Comparison of ENCODE assay signal across 1 cellular context in the genomic region with DNA sequence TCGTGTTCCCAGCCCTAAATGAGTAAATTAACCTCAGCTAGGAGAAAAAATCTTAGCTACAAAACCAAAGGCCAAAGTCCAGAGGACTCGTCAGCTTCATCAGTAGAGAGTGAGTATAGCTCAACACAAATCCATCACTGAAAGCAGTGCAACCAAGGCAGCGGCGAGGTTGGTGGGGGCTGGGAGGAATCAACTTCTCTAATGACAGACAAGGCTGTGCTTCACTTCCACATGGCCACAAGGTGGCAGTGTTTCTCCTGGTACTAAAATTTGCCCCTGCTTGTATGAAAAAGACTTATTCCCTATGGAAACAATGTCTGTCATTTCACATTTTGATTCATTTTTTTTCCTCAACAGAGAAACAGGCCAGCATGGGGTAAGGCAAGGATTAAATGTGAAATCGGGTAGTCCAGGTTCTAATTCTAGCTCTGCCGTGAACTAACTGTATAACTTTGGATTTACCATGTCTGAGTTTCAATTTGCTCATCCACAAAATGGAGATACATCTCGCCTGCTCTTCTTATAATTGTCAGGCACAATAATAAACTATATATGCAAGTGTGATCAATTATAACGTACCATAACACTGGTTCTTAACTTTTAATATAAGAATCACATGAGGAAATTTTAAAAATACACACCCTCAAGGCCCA.
TF ChIP-seq lines count a peak whose summit lies in the region.

No MANE protein-coding gene starts in this region.

TF ChIP-seq in HepG2, 621 proteins besides CTCF, POLR2A, EP300 and RAD21 (continued from another document):
- TF ChIP-seq, protein P1, sequence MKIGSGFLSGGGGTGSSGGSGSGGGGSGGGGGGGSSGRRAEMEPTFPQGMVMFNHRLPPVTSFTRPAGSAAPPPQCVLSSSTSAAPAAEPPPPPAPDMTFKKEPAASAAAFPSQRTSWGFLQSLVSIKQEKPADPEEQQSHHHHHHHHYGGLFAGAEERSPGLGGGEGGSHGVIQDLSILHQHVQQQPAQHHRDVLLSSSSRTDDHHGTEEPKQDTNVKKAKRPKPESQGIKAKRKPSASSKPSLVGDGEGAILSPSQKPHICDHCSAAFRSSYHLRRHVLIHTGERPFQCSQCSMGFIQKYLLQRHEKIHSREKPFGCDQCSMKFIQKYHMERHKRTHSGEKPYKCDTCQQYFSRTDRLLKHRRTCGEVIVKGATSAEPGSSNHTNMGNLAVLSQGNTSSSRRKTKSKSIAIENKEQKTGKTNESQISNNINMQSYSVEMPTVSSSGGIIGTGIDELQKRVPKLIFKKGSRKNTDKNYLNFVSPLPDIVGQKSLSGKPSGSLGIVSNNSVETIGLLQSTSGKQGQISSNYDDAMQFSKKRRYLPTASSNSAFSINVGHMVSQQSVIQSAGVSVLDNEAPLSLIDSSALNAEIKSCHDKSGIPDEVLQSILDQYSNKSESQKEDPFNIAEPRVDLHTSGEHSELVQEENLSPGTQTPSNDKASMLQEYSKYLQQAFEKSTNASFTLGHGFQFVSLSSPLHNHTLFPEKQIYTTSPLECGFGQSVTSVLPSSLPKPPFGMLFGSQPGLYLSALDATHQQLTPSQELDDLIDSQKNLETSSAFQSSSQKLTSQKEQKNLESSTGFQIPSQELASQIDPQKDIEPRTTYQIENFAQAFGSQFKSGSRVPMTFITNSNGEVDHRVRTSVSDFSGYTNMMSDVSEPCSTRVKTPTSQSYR (CRISPR knock-in tag; IDR thresholded peaks at IDR 0.05; ENCODE audit: borderline replicate concordance) = peak; percentile 29; the same call in 1 of the 2 replicates
- TF ChIP-seq, protein P2, sequence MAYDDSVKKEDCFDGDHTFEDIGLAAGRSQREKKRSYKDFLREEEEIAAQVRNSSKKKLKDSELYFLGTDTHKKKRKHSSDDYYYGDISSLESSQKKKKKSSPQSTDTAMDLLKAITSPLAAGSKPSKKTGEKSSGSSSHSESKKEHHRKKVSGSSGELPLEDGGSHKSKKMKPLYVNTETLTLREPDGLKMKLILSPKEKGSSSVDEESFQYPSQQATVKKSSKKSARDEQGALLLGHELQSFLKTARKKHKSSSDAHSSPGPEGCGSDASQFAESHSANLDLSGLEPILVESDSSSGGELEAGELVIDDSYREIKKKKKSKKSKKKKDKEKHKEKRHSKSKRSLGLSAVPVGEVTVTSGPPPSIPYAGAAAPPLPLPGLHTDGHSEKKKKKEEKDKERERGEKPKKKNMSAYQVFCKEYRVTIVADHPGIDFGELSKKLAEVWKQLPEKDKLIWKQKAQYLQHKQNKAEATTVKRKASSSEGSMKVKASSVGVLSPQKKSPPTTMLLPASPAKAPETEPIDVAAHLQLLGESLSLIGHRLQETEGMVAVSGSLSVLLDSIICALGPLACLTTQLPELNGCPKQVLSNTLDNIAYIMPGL (CRISPR knock-in tag; IDR thresholded peaks at IDR 0.05; ENCODE audit: borderline replicate concordance in 1 of 2, low read depth in 1 of 2) = no peak
- TF ChIP-seq THYN1 (CRISPR knock-in tag; IDR thresholded peaks at IDR 0.05; ENCODE audit: borderline replicate concordance, low read depth) (no peak), ATF1 (CRISPR knock-in tag; IDR thresholded peaks at IDR 0.05) (no peak), ZMYM2 (CRISPR knock-in tag; IDR thresholded peaks at IDR 0.05) (no peak), ZNF496 (CRISPR knock-in tag; IDR thresholded peaks at IDR 0.05; ENCODE audit: insufficient replicate concordance) (no peak), ZNF101 (CRISPR knock-in tag; IDR thresholded peaks at IDR 0.05; ENCODE audit: borderline replicate concordance, low read depth) (no peak), ZNF563 (CRISPR knock-in tag; IDR thresholded peaks at IDR 0.05) (no peak), NRL (CRISPR knock-in tag; IDR thresholded peaks at IDR 0.05; ENCODE audit: borderline replicate concordance) (no peak), RELA (CRISPR knock-in tag; IDR thresholded peaks at IDR 0.05) (no peak), MIXL1 (CRISPR knock-in tag; IDR thresholded peaks at IDR 0.05) (0 out of 2 replicates have a peak, but pooled peaks have one; percentile 32), TBX3 (IDR thresholded peaks at IDR 0.05; ENCODE audit: borderline replicate concordance) (no peak), SMC3 (IDR thresholded peaks at IDR 0.05; ENCODE audit: low read length) (peak; percentile 48; the same call in 1 of the 2 replicates)
- TF ChIP-seq, protein P3, sequence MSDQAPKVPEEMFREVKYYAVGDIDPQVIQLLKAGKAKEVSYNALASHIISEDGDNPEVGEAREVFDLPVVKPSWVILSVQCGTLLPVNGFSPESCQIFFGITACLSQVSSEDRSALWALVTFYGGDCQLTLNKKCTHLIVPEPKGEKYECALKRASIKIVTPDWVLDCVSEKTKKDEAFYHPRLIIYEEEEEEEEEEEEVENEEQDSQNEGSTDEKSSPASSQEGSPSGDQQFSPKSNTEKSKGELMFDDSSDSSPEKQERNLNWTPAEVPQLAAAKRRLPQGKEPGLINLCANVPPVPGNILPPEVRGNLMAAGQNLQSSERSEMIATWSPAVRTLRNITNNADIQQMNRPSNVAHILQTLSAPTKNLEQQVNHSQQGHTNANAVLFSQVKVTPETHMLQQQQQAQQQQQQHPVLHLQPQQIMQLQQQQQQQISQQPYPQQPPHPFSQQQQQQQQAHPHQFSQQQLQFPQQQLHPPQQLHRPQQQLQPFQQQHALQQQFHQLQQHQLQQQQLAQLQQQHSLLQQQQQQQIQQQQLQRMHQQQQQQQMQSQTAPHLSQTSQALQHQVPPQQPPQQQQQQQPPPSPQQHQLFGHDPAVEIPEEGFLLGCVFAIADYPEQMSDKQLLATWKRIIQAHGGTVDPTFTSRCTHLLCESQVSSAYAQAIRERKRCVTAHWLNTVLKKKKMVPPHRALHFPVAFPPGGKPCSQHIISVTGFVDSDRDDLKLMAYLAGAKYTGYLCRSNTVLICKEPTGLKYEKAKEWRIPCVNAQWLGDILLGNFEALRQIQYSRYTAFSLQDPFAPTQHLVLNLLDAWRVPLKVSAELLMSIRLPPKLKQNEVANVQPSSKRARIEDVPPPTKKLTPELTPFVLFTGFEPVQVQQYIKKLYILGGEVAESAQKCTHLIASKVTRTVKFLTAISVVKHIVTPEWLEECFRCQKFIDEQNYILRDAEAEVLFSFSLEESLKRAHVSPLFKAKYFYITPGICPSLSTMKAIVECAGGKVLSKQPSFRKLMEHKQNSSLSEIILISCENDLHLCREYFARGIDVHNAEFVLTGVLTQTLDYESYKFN (CRISPR knock-in tag; conservative IDR thresholded peaks at IDR 0.05) = no peak
- TF ChIP-seq, protein P4, sequence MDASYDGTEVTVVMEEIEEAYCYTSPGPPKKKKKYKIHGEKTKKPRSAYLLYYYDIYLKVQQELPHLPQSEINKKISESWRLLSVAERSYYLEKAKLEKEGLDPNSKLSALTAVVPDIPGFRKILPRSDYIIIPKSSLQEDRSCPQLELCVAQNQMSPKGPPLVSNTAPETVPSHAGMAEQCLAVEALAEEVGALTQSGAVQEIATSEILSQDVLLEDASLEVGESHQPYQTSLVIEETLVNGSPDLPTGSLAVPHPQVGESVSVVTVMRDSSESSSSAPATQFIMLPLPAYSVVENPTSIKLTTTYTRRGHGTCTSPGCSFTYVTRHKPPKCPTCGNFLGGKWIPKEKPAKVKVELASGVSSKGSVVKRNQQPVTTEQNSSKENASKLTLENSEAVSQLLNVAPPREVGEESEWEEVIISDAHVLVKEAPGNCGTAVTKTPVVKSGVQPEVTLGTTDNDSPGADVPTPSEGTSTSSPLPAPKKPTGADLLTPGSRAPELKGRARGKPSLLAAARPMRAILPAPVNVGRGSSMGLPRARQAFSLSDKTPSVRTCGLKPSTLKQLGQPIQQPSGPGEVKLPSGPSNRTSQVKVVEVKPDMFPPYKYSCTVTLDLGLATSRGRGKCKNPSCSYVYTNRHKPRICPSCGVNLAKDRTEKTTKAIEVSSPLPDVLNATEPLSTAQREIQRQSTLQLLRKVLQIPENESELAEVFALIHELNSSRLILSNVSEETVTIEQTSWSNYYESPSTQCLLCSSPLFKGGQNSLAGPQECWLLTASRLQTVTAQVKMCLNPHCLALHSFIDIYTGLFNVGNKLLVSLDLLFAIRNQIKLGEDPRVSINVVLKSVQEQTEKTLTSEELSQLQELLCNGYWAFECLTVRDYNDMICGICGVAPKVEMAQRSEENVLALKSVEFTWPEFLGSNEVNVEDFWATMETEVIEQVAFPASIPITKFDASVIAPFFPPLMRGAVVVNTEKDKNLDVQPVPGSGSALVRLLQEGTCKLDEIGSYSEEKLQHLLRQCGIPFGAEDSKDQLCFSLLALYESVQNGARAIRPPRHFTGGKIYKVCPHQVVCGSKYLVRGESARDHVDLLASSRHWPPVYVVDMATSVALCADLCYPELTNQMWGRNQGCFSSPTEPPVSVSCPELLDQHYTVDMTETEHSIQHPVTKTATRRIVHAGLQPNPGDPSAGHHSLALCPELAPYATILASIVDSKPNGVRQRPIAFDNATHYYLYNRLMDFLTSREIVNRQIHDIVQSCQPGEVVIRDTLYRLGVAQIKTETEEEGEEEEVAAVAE (CRISPR knock-in tag; IDR thresholded peaks at IDR 0.05; ENCODE audit: borderline replicate concordance) = 0 out of 2 replicates have a peak, but pooled peaks have one; percentile 24
- TF ChIP-seq, protein P5, sequence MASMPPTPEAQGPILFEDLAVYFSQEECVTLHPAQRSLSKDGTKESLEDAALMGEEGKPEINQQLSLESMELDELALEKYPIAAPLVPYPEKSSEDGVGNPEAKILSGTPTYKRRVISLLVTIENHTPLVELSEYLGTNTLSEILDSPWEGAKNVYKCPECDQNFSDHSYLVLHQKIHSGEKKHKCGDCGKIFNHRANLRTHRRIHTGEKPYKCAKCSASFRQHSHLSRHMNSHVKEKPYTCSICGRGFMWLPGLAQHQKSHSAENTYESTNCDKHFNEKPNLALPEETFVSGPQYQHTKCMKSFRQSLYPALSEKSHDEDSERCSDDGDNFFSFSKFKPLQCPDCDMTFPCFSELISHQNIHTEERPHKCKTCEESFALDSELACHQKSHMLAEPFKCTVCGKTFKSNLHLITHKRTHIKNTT (CRISPR knock-in tag; IDR thresholded peaks at IDR 0.05) = no peak
TF ChIP-seq in HepG2: peak in this region for 6.
